1 cellular context compared by ENCODE assay signal in the genomic region with DNA sequence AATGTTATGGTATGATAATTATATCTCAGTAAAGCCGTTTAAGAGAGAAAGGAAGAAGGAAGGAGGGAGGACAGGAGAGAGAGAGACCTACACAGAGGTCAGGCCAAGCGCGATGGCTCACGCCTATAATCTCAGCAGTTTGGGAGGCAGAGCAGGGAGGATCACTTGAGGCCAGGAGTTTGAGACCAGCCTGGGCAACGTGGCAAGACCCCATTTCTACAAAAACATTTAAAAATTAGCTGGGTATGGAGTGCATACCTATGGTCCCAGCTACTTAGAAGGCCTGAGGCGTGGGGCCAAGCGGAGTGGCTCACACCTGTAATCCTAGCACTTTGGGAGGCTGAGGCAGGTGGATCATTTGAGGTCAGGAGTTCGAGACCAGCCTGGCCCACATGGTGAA.
TF ChIP-seq lines count a peak whose summit lies in the region.

No MANE protein-coding gene starts in this region.

TF ChIP-seq in A549, 52 proteins besides CTCF, POLR2A, EP300 and RAD21:
- TF ChIP-seq FOSB (CRISPR knock-in tag; IDR thresholded peaks at IDR 0.05) = peak; percentile 3; the same call in 1 of the 2 replicates
- peak in 1 of 2 experiments; percentile 39; a peak in 1 of 5 replicates for TF ChIP-seq JUN (IDR thresholded peaks at IDR 0.05)
- TF ChIP-seq HOXB13 (CRISPR knock-in tag; IDR thresholded peaks at IDR 0.05; ENCODE audit: low read depth) = peak; percentile 73
- 0 out of 2 replicates have a peak, but pooled peaks have one; percentile 62 for TF ChIP-seq HEYL (CRISPR knock-in tag; IDR thresholded peaks at IDR 0.05)
TF ChIP-seq in A549: peak in this region for 4; not testable (repeated sequence) for 48.
